19 cellular contexts compared by ENCODE assay signal in the genomic region with DNA sequence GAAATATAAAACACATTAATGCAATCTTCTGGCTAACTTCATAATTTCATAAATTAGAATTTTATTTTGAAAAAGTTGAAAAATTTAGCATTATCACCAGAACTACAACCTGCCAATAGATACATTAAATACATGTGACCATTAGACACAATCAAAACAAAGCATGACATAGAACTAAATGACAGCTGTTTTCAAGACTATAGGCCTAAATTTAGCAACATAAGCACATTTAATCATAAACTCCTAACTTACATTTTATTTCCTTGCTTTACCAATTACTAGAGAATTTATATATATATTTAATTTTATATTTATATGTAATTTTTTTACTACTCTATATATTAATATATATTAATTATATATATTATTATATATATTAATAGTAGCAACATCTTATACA.
A peak's percentile ranks its signal among the peaks of the same experiment; 100 is the strongest.
DNase-seq lines count a peak whose midpoint lies in the region; ATAC-seq, FAIRE-seq and TF ChIP-seq lines count a peak whose summit lies in the region.
"Had no signal": no experiment of that assay in that cellular context is flagged by ENCODE, and none has a peak within 500 bp of the region (broad histone marks: within the 10 kb centered on the region; RNA-seq: fewer than 3 reads in every experiment).

No MANE protein-coding gene starts in this region.

- TF ChIP-seq POLR2A in HepG2 (IDR thresholded peaks at IDR 0.05; ENCODE audit: insufficient read depth in 1 of 2, low read depth in 2 of 2, low read length in 2 of 2) (no peak), right lobe of liver (IDR thresholded peaks at IDR 0.05) (no peak)

- no peak for TF ChIP-seq RAD21 in HepG2 (CRISPR knock-in tag; IDR thresholded peaks at IDR 0.05)

- ATAC-seq in HepG2 (no peak), right lobe of liver (no peak), HG03196 (IDR thresholded peaks at IDR 0.05; ENCODE audit: unreplicated experiment) (no peak)

- no peaks in the 10 kb centered on the region for H4K20me1 ChIP-seq in HepG2 (ENCODE audit: insufficient read depth, low read length)

- FAIRE-seq in HepG2 (lab: Jason Lieb, UNC) (no peak), TTC549 (lab: Jason Lieb, UNC) (peak; percentile 11), colon (lab: Jason Lieb, UNC) (peak; percentile 58)
- FAIRE-seq: GM12892, H54 had no signal

- TF ChIP-seq CTCF in HepG2 (CRISPR knock-in tag; IDR thresholded peaks at IDR 0.05) (no peak), right lobe of liver (IDR thresholded peaks at IDR 0.05) (no peak)

- intact Hi-C loops in HepG2 (cut with micrococcal nuclease; ENCODE audit: unreplicated experiment) (no loop called here), right lobe of liver (cut with DNase I) (no loop called here)

- no peak overlapping the region for H2AFZ ChIP-seq in HepG2 (ENCODE audit: low read length)

- H3K27ac ChIP-seq in HepG2 (ENCODE audit: extremely low read length, insufficient read depth, low read length) = no peak overlapping the region
- H3K27ac ChIP-seq in right lobe of liver = no peak overlapping the region
- H3K27ac ChIP-seq: 22Rv1 had no signal

- H3K27me3 ChIP-seq in HepG2 (ENCODE audit: control insufficient read depth in 1 of 2, insufficient read depth in 2 of 2, low read length in 2 of 2) (no peaks in the 10 kb centered on the region), right lobe of liver (no peaks in the 10 kb centered on the region)

- H3K4me3 ChIP-seq in HepG2 (replicated peaks in 1 of 3; ENCODE audit: insufficient read depth in 1 of 3, low read depth in 2 of 3, low read length in 3 of 3) (no peak overlapping the region), right lobe of liver (no peak overlapping the region)
- H3K4me3 ChIP-seq: HAP-1 had no signal

- in situ Hi-C loops in HepG2 (cut with HindIII; ENCODE audit: extremely low pct_ligation_motif_present, low pct_unique_long_range_greater_than_20kb) = no loop called here

- H3K36me3 ChIP-seq in HepG2 (replicated peaks in 1 of 2; ENCODE audit: control insufficient read depth in 1 of 2, insufficient read depth in 2 of 2, low read length in 2 of 2) (no peaks in the 10 kb centered on the region), right lobe of liver (no peaks in the 10 kb centered on the region)
- H3K36me3 ChIP-seq: HAP-1 had no signal

- H3K9ac ChIP-seq in HepG2 (ENCODE audit: insufficient read depth, low read depth, low read length) = no peak overlapping the region

- H3K4me1 ChIP-seq in HepG2 (ENCODE audit: insufficient read depth, low read length) (no peaks in the 10 kb centered on the region), right lobe of liver (no peaks in the 10 kb centered on the region)

- CTCF ChIA-PET in HepG2 (lab: Yijun Ruan, JAX; ENCODE audit: low intra/inter-chr PET ratio, low total read pairs) = no interaction called here

- no peak overlapping the region for H3K4me2 ChIP-seq in HepG2 (ENCODE audit: low read depth, low read length)

- no peak for DNase-seq in HepG2 (ENCODE audit: low spot score)
- no peak for DNase-seq in right lobe of liver
- no peak for DNase-seq in HPDE6-E6E7 (ENCODE audit: extremely low spot score)
- DNase-seq in NCI-H1092 (lab: John Stamatoyannopoulos, UW) = no peak
- DNase-seq: C1 segment of cervical spinal cord; Calu3; CD4-positive, alpha-beta memory T cell; COR-L47; DMS53; DMS79 treated with DMSO at 0.1 percent for 48 hours; GOT3; HFFc6 had no signal

- H3K9me3 ChIP-seq in HepG2 (ENCODE audit: low read length) = no peaks in the 10 kb centered on the region
- H3K9me3 ChIP-seq in right lobe of liver = no peaks in the 10 kb centered on the region
- H3K9me3 ChIP-seq: HAP-1 had no signal

- TF ChIP-seq EP300 in HepG2 (IDR thresholded peaks at IDR 0.05; ENCODE audit: low read depth in 2 of 2, low read length in 2 of 2) (no peak), HepG2 (CRISPR knock-in tag; IDR thresholded peaks at IDR 0.05; ENCODE audit: borderline replicate concordance) (no peak)

- POLR2A ChIA-PET in HepG2 (lab: Yijun Ruan, JAX) = no interaction called here

- no TSS peak for BruUV-seq in HepG2 (replicated peaks; lab: Mats Ljungman, UMichigan)

- H3K79me2 ChIP-seq in HepG2 (ENCODE audit: insufficient read depth, low read length) = no peaks in the 10 kb centered on the region

TF ChIP-seq in HepG2, 621 proteins besides CTCF, POLR2A, EP300 and RAD21:
- no peak for TF ChIP-seq ZNF782 (CRISPR knock-in tag; IDR thresholded peaks at IDR 0.05; ENCODE audit: borderline replicate concordance)
- TF ChIP-seq MAFK (conservative IDR thresholded peaks at IDR 0.05 in 1 of 2, IDR thresholded peaks at IDR 0.05 in 1 of 2; ENCODE audit: low read length in 2 of 2) = peak in 1 of 2 experiments; percentile 76; a peak in 3 of 4 replicates
- TF ChIP-seq MAFF (IDR thresholded peaks at IDR 0.05; ENCODE audit: low read depth, low read length) = peak; percentile 57; the same call in 1 of the 2 replicates
